In the genomic region with DNA sequence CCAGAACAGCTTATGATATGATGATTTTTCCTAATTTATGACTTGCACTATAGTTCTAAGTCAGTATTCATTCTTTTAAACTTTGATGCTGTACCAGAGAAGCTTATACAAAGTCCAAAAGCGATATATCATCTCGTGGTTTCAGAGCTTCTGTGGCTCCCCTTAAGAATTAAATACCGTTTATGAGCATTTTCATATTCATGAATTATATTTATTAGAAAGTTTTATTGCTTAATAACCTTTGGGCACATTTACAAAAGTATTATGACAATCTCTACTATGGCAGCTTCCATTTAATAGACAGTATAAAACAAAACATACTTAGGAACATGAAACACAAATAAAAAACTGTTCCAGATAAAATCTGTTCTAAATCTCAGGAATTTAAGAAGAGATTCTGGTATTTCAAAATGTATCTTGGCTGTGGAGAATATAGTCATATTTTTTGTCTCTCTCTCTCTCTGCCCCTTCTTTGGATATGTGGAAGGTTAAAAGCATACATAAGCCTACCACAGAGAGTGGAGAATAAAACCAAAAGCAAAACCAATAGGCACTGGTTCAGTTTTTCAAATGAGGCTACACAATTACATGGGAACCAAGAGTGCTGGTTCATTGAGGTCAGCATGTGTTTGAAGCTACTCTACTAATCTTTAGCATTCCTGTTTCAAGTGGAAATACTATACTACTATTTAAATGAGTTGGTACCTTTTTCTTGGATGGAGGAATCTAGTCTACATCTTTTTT, we compare ENCODE assay signal across 15 cellular contexts.
DNase-seq lines count a peak whose midpoint lies in the region; ATAC-seq lines count a peak whose summit lies in the region.
"Had no signal": no experiment of that assay in that cellular context is flagged by ENCODE, and none has a peak within 500 bp of the region (broad histone marks: within the 10 kb centered on the region; RNA-seq: fewer than 3 reads in every experiment).

No MANE protein-coding gene starts in this region.

- H3K36me3 ChIP-seq in adipocyte (ENCODE audit: control insufficient read depth, insufficient read depth, low read length, severe bottlenecking), result no peaks in the 10 kb centered on the region
- H3K36me3 ChIP-seq: vagina had no signal

- no peaks in the 10 kb centered on the region for H3K27me3 ChIP-seq in adipocyte (replicated peaks; ENCODE audit: control insufficient read depth, insufficient read depth, low read length)
- H3K27me3 ChIP-seq: vagina had no signal

- H3K9ac ChIP-seq in adipocyte (ENCODE audit: low read length), result no peak overlapping the region
- H3K9ac ChIP-seq: KMS-11 had no signal

- ATAC-seq in GM18511 (IDR thresholded peaks at IDR 0.05; ENCODE audit: unreplicated experiment) (peak; percentile 64), GM21360 (IDR thresholded peaks at IDR 0.05; ENCODE audit: unreplicated experiment) (peak; percentile 56), HG02970 (IDR thresholded peaks at IDR 0.05; ENCODE audit: low FRiP score, unreplicated experiment) (peak; percentile 46)

- no peaks in the 10 kb centered on the region for H3K9me3 ChIP-seq in adipocyte (ENCODE audit: control insufficient read depth, low read length)
- H3K9me3 ChIP-seq: vagina had no signal

- H3K4me3 ChIP-seq in adipocyte (ENCODE audit: low read length), result peak overlapping the region; percentile 4
- H3K4me3 ChIP-seq: vagina had no signal

- H3K4me1 ChIP-seq in adipocyte (ENCODE audit: control insufficient read depth, insufficient read depth, low read length), result peaks cover 11% of the 10 kb centered on the region
- H3K4me1 ChIP-seq: vagina had no signal

- DNase-seq in adipocyte (ENCODE audit: low read depth) (peak; percentile 38), KG1 (lab: John Stamatoyannopoulos, UW) (no peak), DMS153 treated with DMSO at 0.1 percent for 48 hours (lab: John Stamatoyannopoulos, UW; ENCODE audit: unreplicated experiment) (no peak)
- no peak for DNase-seq in central memory CD4-positive, alpha-beta T cell
- no peak for DNase-seq in activated CD8-positive, alpha-beta memory T cell treated with anti-CD3 and anti-CD28 coated beads for 24 hours
- DNase-seq: activated CD4-positive, alpha-beta T cell treated with anti-CD3 and anti-CD28 coated beads, Interleukin-2, amount 50 U/mL, for 1 hour; erythroblast; NCI-H187 treated with DMSO at 0.1 percent for 48 hours; stimulated activated CD4-positive, alpha-beta T cell treated with anti-CD3 and anti-CD28 coated beads, Interleukin-15, amount 100 ng/mL, for 24 hours; T-helper 2 cell had no signal
